ENCODE assay signal across 7 cellular contexts in the genomic region with DNA sequence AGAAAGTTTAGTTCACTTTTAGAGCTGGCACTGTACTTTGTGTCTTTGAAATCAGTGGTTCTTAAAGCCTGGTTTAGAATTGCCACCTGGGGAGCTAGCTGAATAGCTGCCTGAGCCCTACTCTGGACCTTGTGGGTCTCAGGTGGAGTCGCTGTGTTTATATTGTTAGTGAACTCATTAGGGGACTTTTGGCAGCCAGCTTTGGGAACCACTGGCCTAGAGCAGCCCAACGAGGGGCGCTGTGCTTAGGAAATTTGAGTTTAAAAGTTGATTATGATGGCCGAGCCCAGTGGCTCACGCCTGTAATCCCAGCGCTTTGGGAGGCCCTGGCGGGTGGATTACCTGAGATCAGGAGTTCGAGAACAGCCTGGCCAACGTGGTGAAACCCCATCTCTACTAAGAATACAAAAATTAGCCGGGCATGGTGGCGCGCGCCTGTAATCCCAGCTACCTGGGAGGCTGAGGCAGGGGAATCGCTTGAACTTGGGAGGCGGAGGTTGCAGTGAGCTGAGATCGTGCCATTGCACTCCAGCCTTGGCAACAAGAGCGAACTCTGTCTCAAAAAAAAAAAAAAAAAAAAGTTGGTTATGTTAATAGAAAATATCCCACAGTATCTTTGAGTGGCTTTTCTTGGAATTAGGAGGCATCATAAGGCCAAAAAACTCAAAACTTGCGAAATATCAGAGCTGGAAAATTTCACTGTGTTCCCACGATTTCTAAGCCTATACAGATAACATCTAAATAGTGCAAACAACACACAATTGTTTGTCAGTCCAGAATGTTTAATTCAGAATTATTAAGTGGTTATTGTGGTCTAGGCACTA. TPM values are rescaled to one million over a fixed set of nuclear protein-coding genes. Genes with fewer than 3 reads are reported as not detected.
DNase-seq lines count a peak whose midpoint lies in the region; ATAC-seq and TF ChIP-seq lines count a peak whose summit lies in the region.

No MANE protein-coding gene starts in this region.

- no peaks in the 10 kb centered on the region for H3K9me3 Mint-ChIP-seq in natural killer cell

- H3K36me3 ChIP-seq in Peyer's patch: no peaks in the 10 kb centered on the region
- no peaks in the 10 kb centered on the region for H3K36me3 ChIP-seq in effector memory CD4-positive, alpha-beta T cell (ENCODE audit: control insufficient read depth, insufficient read depth, low read length)

- peak; percentile 16 for ATAC-seq in GM18867 (IDR thresholded peaks at IDR 0.05; ENCODE audit: unreplicated experiment)
- ATAC-seq in natural killer cell: peak; percentile 2 to 4 (median 3)

- H3K4me1 ChIP-seq in Peyer's patch: peaks cover 0 to 9% (median 3%) of the 10 kb centered on the region in 4 donors
- peaks cover 23% of the 10 kb centered on the region for H3K4me1 ChIP-seq in effector memory CD4-positive, alpha-beta T cell (ENCODE audit: control insufficient read depth, insufficient read depth, low read length, poor library complexity, severe bottlenecking)

- H3K27me3 Mint-ChIP-seq in natural killer cell (ENCODE audit: low read depth in 2 of 2): no peaks in the 10 kb centered on the region

- no peaks in the 10 kb centered on the region for H3K9me3 ChIP-seq in Peyer's patch
- H3K9me3 ChIP-seq in effector memory CD4-positive, alpha-beta T cell (ENCODE audit: control insufficient read depth, low read length): no peaks in the 10 kb centered on the region

- H3K4me1 Mint-ChIP-seq in natural killer cell: peaks cover 33 to 46% of the 10 kb centered on the region in 2 donors

- peak overlapping the region; percentile 94 for H3K4me3 Mint-ChIP-seq in natural killer cell

- intact Hi-C loops in natural killer cell (cut with micrococcal nuclease): loop anchor here (1.0 to 5.0 kb wide), 3 partner anchors 13 to 719 kb away; a partner anchor contains a TSS

- H3K4me3 ChIP-seq in HFF-Myc (replicated peaks; ENCODE audit: low read depth, low read length): peak overlapping the region; percentile 76
- peak overlapping the region; percentile 50 to 83 (median 72) for H3K4me3 ChIP-seq in Peyer's patch
- H3K4me3 ChIP-seq in effector memory CD4-positive, alpha-beta T cell (ENCODE audit: insufficient read depth, low read depth, low read length, poor library complexity, severe bottlenecking): peak overlapping the region; percentile 86

- H3K27ac Mint-ChIP-seq in natural killer cell: peak overlapping the region; percentile 94 to 97

- H3K27ac ChIP-seq in Peyer's patch: peak overlapping the region; percentile 74 to 93 (median 83)
- H3K27ac ChIP-seq in effector memory CD4-positive, alpha-beta T cell (ENCODE audit: insufficient read depth, low read length, poor library complexity, severe bottlenecking): peak overlapping the region; percentile 94

- TF ChIP-seq CTCF in HFF-Myc (IDR thresholded peaks at IDR 0.05; ENCODE audit: low read depth, low read length, missing control alignments) (no peak), Peyer's patch (IDR thresholded peaks at IDR 0.05) (no peak), natural killer cell (IDR thresholded peaks at IDR 0.05) (no peak)

- no peaks in the 10 kb centered on the region for H3K36me3 Mint-ChIP-seq in natural killer cell

- TF ChIP-seq POLR2A in Peyer's patch (IDR thresholded peaks at IDR 0.05): no peak

- H3K27me3 ChIP-seq in Peyer's patch: no peaks in the 10 kb centered on the region
- no peaks in the 10 kb centered on the region for H3K27me3 ChIP-seq in effector memory CD4-positive, alpha-beta T cell (replicated peaks; ENCODE audit: control insufficient read depth, insufficient read depth, low read length, poor library complexity, severe bottlenecking)

- DNase-seq in HFF-Myc (ENCODE audit: extremely low read depth, low read depth) (no peak), Peyer's patch (peak in 1 of 3 donors; percentile 17), natural killer cell (no peak), NCI-H128 (lab: John Stamatoyannopoulos, UW; ENCODE audit: unreplicated experiment) (no peak), AG08395 (ENCODE audit: low spot score) (no peak)
- DNase-seq in effector memory CD4-positive, alpha-beta T cell: no peak

RNA-seq across cellular contexts. Expression of a gene that starts 0.8 kb away (rescaled TPM):
- total RNA-seq in Peyer's patch (10 to 100 TPM; 37.3 to 50.3 (median 43.3) TPM), natural killer cell (10 to 100 TPM; 23.3 to 35.2 (median 32.5) TPM)
